13 cellular contexts compared by ENCODE assay signal in genomic region chr9:127847155-127847463, GRCh38. TPM values are rescaled to one million over a fixed set of nuclear protein-coding genes. Genes with fewer than 3 reads are reported as not detected.
DNase-seq lines count a peak whose midpoint lies in the region; ATAC-seq and TF ChIP-seq lines count a peak whose summit lies in the region.
"Had no signal": no experiment of that assay in that cellular context is flagged by ENCODE, and none has a peak within 500 bp of the region (broad histone marks: within the 10 kb centered on the region; RNA-seq: fewer than 3 reads in every experiment).

No MANE protein-coding gene starts in this region.

- CTCF ChIA-PET in activated naive CD4-positive, alpha-beta T cell treated with anti-CD3 and anti-CD28 coated beads for 36 hours (lab: Charles Lee): interaction anchor here (0.9 to 2.6 kb wide), 2 partner anchors 23 to 111 kb away, joined by 4 to 6 read pairs; no protein-coding TSS in a partner anchor

- DNase-seq in LHCN-M2 (ENCODE audit: low read depth) (peak; percentile 88), coronary artery (ENCODE audit: low spot score) (peak; percentile 83), right lobe of liver (no peak), smooth muscle cell (lab: John Stamatoyannopoulos, UW; ENCODE audit: unreplicated experiment) (no peak), NOMO-1 treated with DMSO at 0.1 percent for 48 hours (lab: John Stamatoyannopoulos, UW; ENCODE audit: unreplicated experiment) (no peak)
- no peak for DNase-seq in stimulated activated naive B cell treated with anti-CD40 and anti-IgM and Interleukin-4, amounts not matched to agents 10 μg/mL and 1 μg/mL and 100 μg/mL, for 72 hours
- DNase-seq in activated naive CD4-positive, alpha-beta T cell treated with anti-CD3 and anti-CD28 coated beads for 36 hours: no peak
- DNase-seq: activated CD4-positive, alpha-beta T cell treated with anti-CD3 and anti-CD28 coated beads, Interleukin-2, amount 10 ng/mL, durations not matched to agents 7 days and 5 days; DMS79; NCI-H226 had no signal

- H3K79me2 ChIP-seq in smooth muscle cell (ENCODE audit: low read depth): no peaks in the 10 kb centered on the region

- H3K4me1 ChIP-seq in right lobe of liver (no peaks in the 10 kb centered on the region), smooth muscle cell (ENCODE audit: low read depth) (no peaks in the 10 kb centered on the region)
- H3K4me1 ChIP-seq: SJSA1 had no signal

- WGBS in right lobe of liver (ENCODE audit: insufficient coverage, low coverage, low lambda C conversion rate, missing lambda C conversion rate): 55% methylated on average over 6 of the region's 6 CpGs
- WGBS in smooth muscle cell (ENCODE audit: low lambda C conversion rate): 23% methylated on average over 6 of the region's 6 CpGs

- intact Hi-C loops in right lobe of liver (cut with DNase I): no loop called here
- intact Hi-C loops in activated naive CD4-positive, alpha-beta T cell treated with anti-CD3 and anti-CD28 coated beads for 36 hours (cut with micrococcal nuclease): no loop called here

- peaks cover 27 to 42% of the 10 kb centered on the region in 2 donors for H3K36me3 Mint-ChIP-seq in stimulated activated naive B cell treated with anti-CD40 and anti-IgM and Interleukin-4, amounts not matched to agents 10 μg/mL and 1 μg/mL and 100 μg/mL, for 72 hours
- H3K36me3 Mint-ChIP-seq in activated naive CD4-positive, alpha-beta T cell treated with anti-CD3 and anti-CD28 coated beads for 36 hours (ENCODE audit: low read depth): peaks cover 20% of the 10 kb centered on the region

- H3K27me3 ChIP-seq in right lobe of liver (no peaks in the 10 kb centered on the region), smooth muscle cell (ENCODE audit: low read depth) (no peaks in the 10 kb centered on the region)
- H3K27me3 ChIP-seq: SJSA1 had no signal

- H3K27ac ChIP-seq in coronary artery (peak overlapping the region; percentile 95 to 97), right lobe of liver (peak overlapping the region in 2 of 3 donors; percentile 18 to 22), smooth muscle cell (ENCODE audit: low read depth) (peak overlapping the region; percentile 48)
- H3K27ac ChIP-seq: SJSA1 had no signal

- H3F3A ChIP-seq in smooth muscle cell (ENCODE audit: low read depth): no peaks in the 10 kb centered on the region

- ATAC-seq in right lobe of liver: peak; percentile 5 to 46 (median 34)
- no peak for ATAC-seq in GM21423 (IDR thresholded peaks at IDR 0.05; ENCODE audit: unreplicated experiment)
- no peak for ATAC-seq in stimulated activated naive B cell treated with anti-CD40 and anti-IgM and Interleukin-4, amounts not matched to agents 10 μg/mL and 1 μg/mL and 100 μg/mL, for 72 hours (replicated peaks)

- peaks cover 7 to 8% of the 10 kb centered on the region in 2 donors for H3K4me1 Mint-ChIP-seq in stimulated activated naive B cell treated with anti-CD40 and anti-IgM and Interleukin-4, amounts not matched to agents 10 μg/mL and 1 μg/mL and 100 μg/mL, for 72 hours
- peaks cover 3% of the 10 kb centered on the region for H3K4me1 Mint-ChIP-seq in activated naive CD4-positive, alpha-beta T cell treated with anti-CD3 and anti-CD28 coated beads for 36 hours (ENCODE audit: low read depth)

- H3K9me3 ChIP-seq in right lobe of liver (no peaks in the 10 kb centered on the region), smooth muscle cell (replicated peaks; ENCODE audit: low read depth) (no peaks in the 10 kb centered on the region)

- peak overlapping the region; percentile 48 for H3K4me3 ChIP-seq in coronary artery
- no peak overlapping the region for H3K4me3 ChIP-seq in right lobe of liver
- H3K4me3 ChIP-seq in smooth muscle cell: no peak overlapping the region
- H3K4me3 ChIP-seq: SJSA1 had no signal

- TF ChIP-seq CTCF in coronary artery (IDR thresholded peaks at IDR 0.05): no peak
- no peak for TF ChIP-seq CTCF in right lobe of liver (IDR thresholded peaks at IDR 0.05)
- no peak for TF ChIP-seq CTCF in smooth muscle cell (IDR thresholded peaks at IDR 0.05; ENCODE audit: borderline replicate concordance, insufficient read depth, poor library complexity, severe bottlenecking)

- H4K20me1 ChIP-seq in smooth muscle cell (ENCODE audit: low read depth): no peaks in the 10 kb centered on the region

- no peak overlapping the region for H3K27ac Mint-ChIP-seq in stimulated activated naive B cell treated with anti-CD40 and anti-IgM and Interleukin-4, amounts not matched to agents 10 μg/mL and 1 μg/mL and 100 μg/mL, for 72 hours
- H3K27ac Mint-ChIP-seq in activated naive CD4-positive, alpha-beta T cell treated with anti-CD3 and anti-CD28 coated beads for 36 hours: no peak overlapping the region
- H3K27ac Mint-ChIP-seq: activated CD4-positive, alpha-beta T cell treated with anti-CD3 and anti-CD28 coated beads, Interleukin-2, amount 10 ng/mL, durations not matched to agents 7 days and 5 days; activated naive CD4-positive, alpha-beta T cell treated with anti-CD3 and anti-CD28 coated beads, Interleukin-2, amount 50 U/mL, for 24 hours had no signal

- H3K27me3 Mint-ChIP-seq in stimulated activated naive B cell treated with anti-CD40 and anti-IgM and Interleukin-4, amounts not matched to agents 10 μg/mL and 1 μg/mL and 100 μg/mL, for 72 hours: no peaks in the 10 kb centered on the region
- H3K27me3 Mint-ChIP-seq in activated naive CD4-positive, alpha-beta T cell treated with anti-CD3 and anti-CD28 coated beads for 36 hours (ENCODE audit: low read depth): no peaks in the 10 kb centered on the region
- H3K27me3 Mint-ChIP-seq: activated CD4-positive, alpha-beta T cell treated with anti-CD3 and anti-CD28 coated beads, Interleukin-2, amount 10 ng/mL, durations not matched to agents 7 days and 5 days; activated naive CD4-positive, alpha-beta T cell treated with anti-CD3 and anti-CD28 coated beads, Interleukin-2, amount 50 U/mL, for 24 hours had no signal

- no peak overlapping the region for H3K9ac ChIP-seq in smooth muscle cell (ENCODE audit: low read depth)

- no peak overlapping the region for H2AFZ ChIP-seq in smooth muscle cell (ENCODE audit: low read depth)

- H3K36me3 ChIP-seq in right lobe of liver (no peaks in the 10 kb centered on the region), smooth muscle cell (ENCODE audit: low read depth) (no peaks in the 10 kb centered on the region)

- H3K4me2 ChIP-seq in smooth muscle cell: peak overlapping the region; percentile 37

- TF ChIP-seq POLR2A in right lobe of liver (IDR thresholded peaks at IDR 0.05): no peak

- peaks cover 12 to 17% of the 10 kb centered on the region in 2 donors for H3K9me3 Mint-ChIP-seq in stimulated activated naive B cell treated with anti-CD40 and anti-IgM and Interleukin-4, amounts not matched to agents 10 μg/mL and 1 μg/mL and 100 μg/mL, for 72 hours
- H3K9me3 Mint-ChIP-seq in activated naive CD4-positive, alpha-beta T cell treated with anti-CD3 and anti-CD28 coated beads for 36 hours: peaks cover 21% of the 10 kb centered on the region
- H3K9me3 Mint-ChIP-seq: activated naive CD4-positive, alpha-beta T cell treated with anti-CD3 and anti-CD28 coated beads, Interleukin-2, amount 50 U/mL, for 24 hours had no signal

- no peak overlapping the region for H3K4me3 Mint-ChIP-seq in stimulated activated naive B cell treated with anti-CD40 and anti-IgM and Interleukin-4, amounts not matched to agents 10 μg/mL and 1 μg/mL and 100 μg/mL, for 72 hours
- no peak overlapping the region for H3K4me3 Mint-ChIP-seq in activated naive CD4-positive, alpha-beta T cell treated with anti-CD3 and anti-CD28 coated beads for 36 hours
- H3K4me3 Mint-ChIP-seq: activated CD4-positive, alpha-beta T cell treated with anti-CD3 and anti-CD28 coated beads, Interleukin-2, amount 10 ng/mL, durations not matched to agents 7 days and 5 days; activated naive CD4-positive, alpha-beta T cell treated with anti-CD3 and anti-CD28 coated beads, Interleukin-2, amount 50 U/mL, for 24 hours had no signal

RNA-seq across cellular contexts. Expression of gene ENG, which starts 7.3 kb away (rescaled TPM):
- 47.5 and 48.3 TPM in 2 replicates for total RNA-seq in LHCN-M2 (2014; rRNA removed)
- polyA plus RNA-seq in LHCN-M2 (2012): 83.5 TPM
- 10 to 100 TPM; 27.4 to 90.1 (median 54.1) TPM for total RNA-seq in right lobe of liver
- total RNA-seq in smooth muscle cell: 11.1 and 12.6 TPM in 2 replicates
- 42.4 and 54.1 TPM in 2 replicates for polyA plus RNA-seq in smooth muscle cell
- total RNA-seq in activated naive CD4-positive, alpha-beta T cell treated with anti-CD3 and anti-CD28 coated beads for 36 hours: 10 to 100 TPM; 10.5 to 11.6 TPM

RNA-seq across cellular contexts. Expression of gene AK1, which starts 30.4 kb away (rescaled TPM):
- total RNA-seq in LHCN-M2 (2014; rRNA removed) (75.1 and 85.0 TPM in 2 replicates), right lobe of liver (10 to 100 TPM; 31.4 to 78.6 (median 51.7) TPM), smooth muscle cell (22.2 and 52.4 TPM in 2 replicates)
- polyA plus RNA-seq in LHCN-M2 (2012): 189 TPM
- 97.8 and 115 TPM in 2 replicates for polyA plus RNA-seq in smooth muscle cell
- 10 to 100 TPM; 11.8 to 11.9 TPM for total RNA-seq in activated naive CD4-positive, alpha-beta T cell treated with anti-CD3 and anti-CD28 coated beads for 36 hours

RNA-seq across cellular contexts. Expression of gene FPGS, which starts 44.4 kb away (rescaled TPM):
- total RNA-seq in LHCN-M2 (2014; rRNA removed) (94.1 and 104 TPM in 2 replicates), right lobe of liver (10 to 100 TPM; 44.3 to 68.5 (median 56.9) TPM), smooth muscle cell (9.2 and 12.9 TPM in 2 replicates)
- polyA plus RNA-seq in LHCN-M2 (2012): 78.6 TPM
- 26.2 and 34.9 TPM in 2 replicates for polyA plus RNA-seq in smooth muscle cell
- total RNA-seq in activated naive CD4-positive, alpha-beta T cell treated with anti-CD3 and anti-CD28 coated beads for 36 hours: 10 to 100 TPM; 67.8 to 73.0 TPM

RNA-seq across cellular contexts. Expression of gene ST6GALNAC6, which starts 52.3 kb away (rescaled TPM):
- total RNA-seq in LHCN-M2 (2014; rRNA removed) (105 and 110 TPM in 2 replicates), right lobe of liver (10 to 100 TPM; 22.5 to 40.3 (median 29.8) TPM), smooth muscle cell (34.3 and 36.4 TPM in 2 replicates)
- 84.9 TPM for polyA plus RNA-seq in LHCN-M2 (2012)
- 48.8 and 65.8 TPM in 2 replicates for polyA plus RNA-seq in smooth muscle cell
- total RNA-seq in activated naive CD4-positive, alpha-beta T cell treated with anti-CD3 and anti-CD28 coated beads for 36 hours: 10 to 100 TPM; 28.7 to 29.1 TPM

Comparison
In these comparisons a context has a peak if more than half of its experiments do, and no peak if none do; other contexts are left out.
1. DNase-seq: peak in LHCN-M2 (single experiment) and coronary artery (single experiment); none in right lobe of liver (0 of 3), smooth muscle cell (single experiment), NOMO-1 treated with DMSO at 0.1 percent for 48 hours (single experiment), stimulated activated naive B cell treated with anti-CD40 and anti-IgM and Interleukin-4, amounts not matched to agents 10 μg/mL and 1 μg/mL and 100 μg/mL, for 72 hours (single experiment) and activated naive CD4-positive, alpha-beta T cell treated with anti-CD3 and anti-CD28 coated beads for 36 hours (single experiment).
2. H3K27ac ChIP-seq: peak in every context shown above with its lines; median percentile 96 in coronary artery; 48 in smooth muscle cell; 20 in right lobe of liver.
3. ATAC-seq: peak in right lobe of liver (4 of 4); none in GM21423 (single experiment) and stimulated activated naive B cell treated with anti-CD40 and anti-IgM and Interleukin-4, amounts not matched to agents 10 μg/mL and 1 μg/mL and 100 μg/mL, for 72 hours (0 of 2).